Comparison of ENCODE assay signal across 27 cellular contexts in the genomic region with DNA sequence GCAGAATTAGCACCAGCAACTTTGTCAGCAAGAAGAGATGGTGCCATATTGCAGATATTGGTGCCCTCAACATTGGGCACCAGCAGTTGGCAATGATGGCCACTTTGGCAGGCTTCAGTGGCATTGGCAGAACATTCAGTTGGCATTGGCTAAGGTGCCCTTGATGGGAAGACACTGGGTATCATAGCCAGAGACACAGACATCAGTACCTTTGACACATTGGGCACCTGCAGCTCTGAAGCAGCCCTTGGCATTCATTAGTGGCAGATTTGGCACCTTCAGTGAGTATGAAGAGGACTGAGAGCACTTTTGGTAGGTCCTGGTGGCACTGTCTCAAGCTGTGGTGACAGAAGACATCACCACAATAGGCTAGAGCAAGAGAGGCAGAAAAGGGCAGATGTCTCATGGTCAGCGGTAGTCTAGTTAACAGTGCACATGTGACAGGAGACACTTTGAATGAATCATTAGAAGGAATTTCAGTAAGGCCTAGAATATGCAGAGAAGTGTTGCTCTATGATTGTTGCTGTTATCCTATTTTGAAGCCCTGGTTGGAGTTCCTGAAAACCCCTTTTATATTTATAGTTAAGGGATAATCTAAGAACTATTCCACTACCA.
"Had no signal": no experiment of that assay in that cellular context is flagged by ENCODE, and none has a peak within 500 bp of the region (broad histone marks: within the 10 kb centered on the region; RNA-seq: fewer than 3 reads in every experiment).

No MANE protein-coding gene starts in this region.

- H3K36me3 ChIP-seq: SJCRH30 had no signal

- H3K4me3 Mint-ChIP-seq: activated CD4-positive, alpha-beta memory T cell treated with anti-CD3 and anti-CD28 coated beads for 36 hours; activated CD4-positive, alpha-beta T cell treated with anti-CD3 and anti-CD28 coated beads, Interleukin-2, amount 10 ng/mL, durations not matched to agents 7 days and 5 days; activated naive CD4-positive, alpha-beta T cell treated with anti-CD3 and anti-CD28 coated beads, Interleukin-2, amount 10 ng/mL, durations not matched to agents 7 days and 5 days; activated T-cell treated with anti-CD3 and anti-CD28 coated beads, Interleukin-2, amount 50 U/mL, for 72 hours had no signal

- H3K4me1 Mint-ChIP-seq: activated CD4-positive, alpha-beta T cell treated with anti-CD3 and anti-CD28 coated beads, Interleukin-2, amount 10 ng/mL, durations not matched to agents 7 days and 5 days; activated naive CD4-positive, alpha-beta T cell treated with anti-CD3 and anti-CD28 coated beads, Interleukin-2, amount 10 ng/mL, durations not matched to agents 7 days and 5 days had no signal

- H3K27ac ChIP-seq: RWPE1, SJCRH30, VCaP had no signal

- ATAC-seq: activated T-cell treated with anti-CD3 and anti-CD28 coated beads, Interleukin-2, amount 50 U/mL, for 72 hours; K562; Panc1 had no signal

- DNase-seq: activated CD4-positive, alpha-beta memory T cell treated with anti-CD3 and anti-CD28 coated beads for 36 hours; activated CD4-positive, alpha-beta T cell treated with anti-CD3 and anti-CD28 coated beads, Interleukin-2, amount 10 ng/mL, durations not matched to agents 7 days and 5 days; activated CD4-positive, CD25-positive, alpha-beta regulatory T cell; activated gamma-delta T cell treated with Interleukin-2 at 50 U/mL for 16 hours; activated naive CD4-positive, alpha-beta T cell treated with anti-CD3 and anti-CD28 coated beads, Interleukin-2, amount 10 ng/mL, durations not matched to agents 7 days and 5 days; activated T-cell treated with anti-CD3 and anti-CD28 coated beads, Interleukin-2, amount 50 U/mL, for 72 hours; aorta; Karpas-422; MM.1S; NCI-H1105; NCI-H1436; NCI-H1694 treated with DMSO at 0.1 percent for 48 hours; NCI-H2081 treated with DMSO at 0.1 percent for 48 hours; NCI-H2227 treated with DMSO at 0.1 percent for 48 hours; NCI-H526; NCI-H774; NK-92 treated with Interleukin-12 subunit alpha and Interleukin-12 subunit beta, amount 100 ng/mL, for 24 hours; OCI-M1; Right ventricle myocardium superior; SK-N-SH; T-helper 1 cell had no signal

- H3K27ac Mint-ChIP-seq: activated CD4-positive, alpha-beta memory T cell treated with anti-CD3 and anti-CD28 coated beads for 36 hours; activated CD4-positive, alpha-beta T cell treated with anti-CD3 and anti-CD28 coated beads, Interleukin-2, amount 10 ng/mL, durations not matched to agents 7 days and 5 days; activated naive CD4-positive, alpha-beta T cell treated with anti-CD3 and anti-CD28 coated beads, Interleukin-2, amount 10 ng/mL, durations not matched to agents 7 days and 5 days; activated T-cell treated with anti-CD3 and anti-CD28 coated beads, Interleukin-2, amount 50 U/mL, for 72 hours; activated T-helper 2 cell treated with anti-CD3 and anti-CD28 coated beads, Interferon-gamma antibody, Interleukin-2, Interleukin-4, amounts not matched to agents 10 μg/mL and 5 μg/mL and 100 μg/mL, durations not matched to agents 14 hours and 24 hours and 36 hours had no signal

- H3K36me3 Mint-ChIP-seq: activated CD4-positive, alpha-beta memory T cell treated with anti-CD3 and anti-CD28 coated beads for 36 hours; activated naive CD4-positive, alpha-beta T cell treated with anti-CD3 and anti-CD28 coated beads, Interleukin-2, amount 10 ng/mL, durations not matched to agents 7 days and 5 days had no signal

- H3K9me3 Mint-ChIP-seq: activated CD4-positive, alpha-beta memory T cell treated with anti-CD3 and anti-CD28 coated beads for 36 hours; activated CD4-positive, alpha-beta T cell treated with anti-CD3 and anti-CD28 coated beads, Interleukin-2, amount 10 ng/mL, durations not matched to agents 7 days and 5 days; activated naive CD4-positive, alpha-beta T cell treated with anti-CD3 and anti-CD28 coated beads, Interleukin-2, amount 10 ng/mL, durations not matched to agents 7 days and 5 days; activated T-helper 2 cell treated with anti-CD3 and anti-CD28 coated beads, Interferon-gamma antibody, Interleukin-2, Interleukin-4, amounts not matched to agents 10 μg/mL and 5 μg/mL and 100 μg/mL, durations not matched to agents 14 hours and 24 hours and 36 hours had no signal

- H3K4me1 ChIP-seq: SJCRH30 had no signal

- H3K27me3 ChIP-seq: SJCRH30 had no signal

- H3K9me3 ChIP-seq: SJCRH30, SK-N-SH had no signal

- H3K4me3 ChIP-seq: K562, SJCRH30 had no signal

- H3K27me3 Mint-ChIP-seq: activated CD4-positive, alpha-beta memory T cell treated with anti-CD3 and anti-CD28 coated beads for 36 hours; activated CD4-positive, alpha-beta T cell treated with anti-CD3 and anti-CD28 coated beads, Interleukin-2, amount 10 ng/mL, durations not matched to agents 7 days and 5 days; activated naive CD4-positive, alpha-beta T cell treated with anti-CD3 and anti-CD28 coated beads, Interleukin-2, amount 10 ng/mL, durations not matched to agents 7 days and 5 days had no signal
